ENCODE assay signal across 8 cellular contexts in genomic region chr1:16961297-16962124, GRCh38. TPM values are rescaled to one million over a fixed set of nuclear protein-coding genes. Genes with fewer than 3 reads are reported as not detected.
DNase-seq lines count a peak whose midpoint lies in the region; ATAC-seq, FAIRE-seq and TF ChIP-seq lines count a peak whose summit lies in the region.

No MANE protein-coding gene starts in this region.

- H3K9me3 ChIP-seq in left ventricle myocardium inferior (replicated peaks): no peaks in the 10 kb centered on the region
- H3K9me3 ChIP-seq in right atrium auricular region: no peaks in the 10 kb centered on the region
- no peaks in the 10 kb centered on the region for H3K9me3 ChIP-seq in mucosa of rectum (ENCODE audit: control insufficient read depth in 2 of 2, low read length in 2 of 2)

- H3K9ac ChIP-seq in mucosa of rectum (ENCODE audit: low read depth in 1 of 2, low read length in 2 of 2): peak overlapping the region in 1 of 2 donors; percentile 61

- no peak for TF ChIP-seq POLR2A in GM12892 (IDR thresholded peaks at IDR 0.05; ENCODE audit: low read depth, low read length)

- peak overlapping the region; percentile 62 for H3K4me3 ChIP-seq in left ventricle myocardium inferior
- H3K4me3 ChIP-seq in right atrium auricular region: peak overlapping the region in 1 of 2 donors; percentile 42
- H3K4me3 ChIP-seq in astrocyte of the spinal cord (ENCODE audit: low read depth, low read length): peak overlapping the region; percentile 34
- peak overlapping the region; percentile 61 to 71 for H3K4me3 ChIP-seq in mucosa of rectum (ENCODE audit: low read length in 2 of 2)

- no peak for TF ChIP-seq CTCF in left ventricle myocardium inferior (IDR thresholded peaks at IDR 0.05; ENCODE audit: borderline replicate concordance)
- TF ChIP-seq CTCF in right atrium auricular region (IDR thresholded peaks at IDR 0.05): no peak
- TF ChIP-seq CTCF in astrocyte of the spinal cord (IDR thresholded peaks at IDR 0.05; ENCODE audit: low read depth, low read length): no peak

- in situ Hi-C loops in astrocyte of the spinal cord (cut with HindIII; ENCODE audit: low sequenced_read_pairs): no loop called here

- no peak for FAIRE-seq in GM12892 (lab: Jason Lieb, UNC)

- no peak for ATAC-seq in GM21576 (IDR thresholded peaks at IDR 0.05; ENCODE audit: unreplicated experiment)

- H3K27ac ChIP-seq in left ventricle myocardium inferior (replicated peaks) (peak overlapping the region; percentile 65), right atrium auricular region (no peak overlapping the region), mucosa of rectum (ENCODE audit: low read depth in 2 of 2, low read length in 2 of 2) (peak overlapping the region in 1 of 2 donors; percentile 52)

- H3K36me3 ChIP-seq in left ventricle myocardium inferior (peaks cover 20% of the 10 kb centered on the region), right atrium auricular region (peaks cover 10% of the 10 kb centered on the region), mucosa of rectum (ENCODE audit: control insufficient read depth in 2 of 2, insufficient read depth in 2 of 2, low read length in 2 of 2) (no peaks in the 10 kb centered on the region)

- intact Hi-C loops in left ventricle myocardium inferior (cut with micrococcal nuclease): no loop called here

- H3K27me3 ChIP-seq in left ventricle myocardium inferior (ENCODE audit: low read depth): no peaks in the 10 kb centered on the region
- H3K27me3 ChIP-seq in right atrium auricular region: no peaks in the 10 kb centered on the region
- no peaks in the 10 kb centered on the region for H3K27me3 ChIP-seq in mucosa of rectum (ENCODE audit: control insufficient read depth in 2 of 2, insufficient read depth in 2 of 2, low read length in 2 of 2)

- no peak for DNase-seq in left ventricle myocardium inferior
- DNase-seq in right atrium auricular region (ENCODE audit: low spot score): no peak
- DNase-seq in astrocyte of the spinal cord (ENCODE audit: low read depth, low spot score): no peak
- DNase-seq in GM12892 (ENCODE audit: insufficient read length): no peak
- no peak for DNase-seq in NCI-H2196 (lab: John Stamatoyannopoulos, UW; ENCODE audit: unreplicated experiment)
- DNase-seq in medulla oblongata (ENCODE audit: extremely low spot score): no peak

- H3K4me1 ChIP-seq in left ventricle myocardium inferior (peaks cover 21% of the 10 kb centered on the region), right atrium auricular region (peaks cover 0 to 13% of the 10 kb centered on the region in 2 donors), mucosa of rectum (ENCODE audit: control insufficient read depth in 2 of 2, insufficient read depth in 2 of 2, low read length in 2 of 2) (no peaks in the 10 kb centered on the region)

RNA-seq across cellular contexts. Expression of gene MFAP2, which starts 18.9 kb away (rescaled TPM):
- total RNA-seq in left ventricle myocardium inferior: 3.0 TPM
- total RNA-seq in right atrium auricular region: 1 to 10 TPM; 5.5 to 8.6 TPM
- polyA plus RNA-seq in GM12892 (2012; ENCODE audit: missing spikeins): not detected

RNA-seq across cellular contexts. Expression of gene CROCC, which starts 39.8 kb away (rescaled TPM):
- 8.9 TPM for total RNA-seq in left ventricle myocardium inferior
- total RNA-seq in right atrium auricular region: 10 to 100 TPM; 10.0 to 11.7 TPM
- 3.1 TPM for polyA plus RNA-seq in GM12892 (2012; ENCODE audit: missing spikeins)

RNA-seq across cellular contexts. Expression of gene ATP13A2, which starts 50.2 kb away (rescaled TPM):
- total RNA-seq in left ventricle myocardium inferior (11.2 TPM), right atrium auricular region (10 to 100 TPM; 13.6 to 24.2 TPM)
- polyA plus RNA-seq in GM12892 (2012; ENCODE audit: missing spikeins): 5.0 TPM
